15 cellular contexts compared by ENCODE assay signal in the genomic region with DNA sequence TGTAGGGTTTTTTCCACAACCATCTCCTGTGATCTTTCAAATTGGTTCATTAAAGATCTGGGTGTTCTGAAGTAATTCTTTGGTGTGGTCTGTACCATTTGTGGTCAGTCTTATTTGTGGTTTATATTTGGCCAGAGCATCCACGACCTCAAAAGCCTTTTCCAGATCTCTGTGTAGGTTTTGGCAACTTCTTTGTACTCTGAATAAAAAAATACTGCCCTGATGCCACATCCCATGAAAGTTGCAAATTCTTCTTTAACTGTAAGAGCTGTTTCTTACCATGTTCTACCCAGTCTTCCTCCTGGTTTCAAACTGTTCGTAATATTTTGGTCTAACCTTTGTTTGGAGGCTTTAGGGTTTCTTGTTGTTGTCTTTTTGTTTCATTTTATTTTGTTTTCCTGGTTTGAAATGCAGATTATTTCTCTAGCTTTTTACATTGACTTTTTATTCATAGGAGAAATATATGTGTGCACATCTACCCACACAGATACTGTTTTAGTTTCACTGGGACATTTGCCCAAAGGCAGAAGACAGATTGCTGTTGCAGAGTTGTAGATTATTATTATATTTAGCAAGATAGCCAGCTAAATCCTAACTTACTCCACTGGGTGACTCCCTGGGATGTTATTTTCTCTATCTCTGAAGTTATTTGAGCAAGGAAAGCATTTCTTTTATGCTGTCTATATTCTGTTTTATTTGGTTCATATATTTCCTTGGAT.
DNase-seq lines count a peak whose midpoint lies in the region; ATAC-seq, FAIRE-seq and TF ChIP-seq lines count a peak whose summit lies in the region.
"Had no signal": no experiment of that assay in that cellular context is flagged by ENCODE, and none has a peak within 500 bp of the region (broad histone marks: within the 10 kb centered on the region; RNA-seq: fewer than 3 reads in every experiment).

No MANE protein-coding gene starts in this region.

- peaks cover 0 to 34% (median 29%) of the 10 kb centered on the region in 4 donors for H3K36me3 ChIP-seq in stomach
- H3K36me3 ChIP-seq: prostate gland had no signal

- H3K27me3 ChIP-seq in stomach = no peaks in the 10 kb centered on the region
- H3K27me3 ChIP-seq: brain microvascular endothelial cell had no signal

- 29 to 49% (median 45%) methylated on average over 2 of the region's 2 CpGs for WGBS in stomach, 5 donors

- H3K27me3 Mint-ChIP-seq in activated CD8-positive, alpha-beta T cell treated with anti-CD3 and anti-CD28 coated beads for 36 hours = no peaks in the 10 kb centered on the region
- no peaks in the 10 kb centered on the region for H3K27me3 Mint-ChIP-seq in activated T-cell treated with anti-CD3 and anti-CD28 coated beads, Interleukin-2, amount 50 U/mL, for 24 hours

- TF ChIP-seq POLR2A in H54 (IDR thresholded peaks at IDR 0.05; ENCODE audit: low read depth, low read length) = no peak
- no peak for TF ChIP-seq POLR2A in stomach (IDR thresholded peaks at IDR 0.05)

- POLR2A ChIA-PET in activated CD8-positive, alpha-beta T cell treated with anti-CD3 and anti-CD28 coated beads for 36 hours (lab: Charles Lee) = interaction anchor here (1.3 to 1.4 kb wide), 2 partner anchors 10 to 11 kb away, joined by 3 to 6 read pairs; no protein-coding TSS in a partner anchor

- H3K4me3 ChIP-seq in fibroblast of mammary gland (ENCODE audit: control insufficient read depth, low read depth, low read length) (no peak overlapping the region), stomach (no peak overlapping the region)
- H3K4me3 ChIP-seq: prostate gland had no signal

- intact Hi-C loops in activated CD8-positive, alpha-beta T cell treated with anti-CD3 and anti-CD28 coated beads for 36 hours (cut with micrococcal nuclease) = no loop called here
- intact Hi-C loops in stomach (cut with DNase I; ENCODE audit: low total_unique reads) = no loop called here

- peak overlapping the region in 3 of 5 donors; percentile 4 to 38 (median 16) for H3K27ac ChIP-seq in stomach
- H3K27ac ChIP-seq: brain microvascular endothelial cell, prostate gland had no signal

- no peak for TF ChIP-seq CTCF in activated CD8-positive, alpha-beta T cell treated with anti-CD3 and anti-CD28 coated beads for 36 hours (IDR thresholded peaks at IDR 0.05)
- TF ChIP-seq CTCF in fibroblast of mammary gland (conservative IDR thresholded peaks at IDR 0.05; ENCODE audit: control insufficient read depth, insufficient read depth, low read depth, low read length) (no peak), stomach (IDR thresholded peaks at IDR 0.05) (no peak)

- peak; percentile 77 for FAIRE-seq in H54 (lab: Jason Lieb, UNC)
- FAIRE-seq: G401.6 had no signal

- no peak for TF ChIP-seq EP300 in stomach (IDR thresholded peaks at IDR 0.05)

- no peak for ATAC-seq in activated CD8-positive, alpha-beta T cell treated with anti-CD3 and anti-CD28 coated beads for 36 hours
- no peak for ATAC-seq in HG02885 (IDR thresholded peaks at IDR 0.05; ENCODE audit: poor library complexity, unreplicated experiment)
- no peak for ATAC-seq in HG03378 (IDR thresholded peaks at IDR 0.05; ENCODE audit: unreplicated experiment)

- H3K9me3 Mint-ChIP-seq in activated CD8-positive, alpha-beta T cell treated with anti-CD3 and anti-CD28 coated beads for 36 hours = no peaks in the 10 kb centered on the region
- no peaks in the 10 kb centered on the region for H3K9me3 Mint-ChIP-seq in activated T-cell treated with anti-CD3 and anti-CD28 coated beads, Interleukin-2, amount 50 U/mL, for 24 hours
- H3K9me3 Mint-ChIP-seq: H9; T-helper 2 cell treated with Interferon-gamma antibody and Interleukin-4, amounts not matched to agents 5 μg/mL and 100 μg/mL, for 36 hours had no signal

- H3K4me3 Mint-ChIP-seq in activated CD8-positive, alpha-beta T cell treated with anti-CD3 and anti-CD28 coated beads for 36 hours = no peak overlapping the region
- no peak overlapping the region for H3K4me3 Mint-ChIP-seq in activated T-cell treated with anti-CD3 and anti-CD28 coated beads, Interleukin-2, amount 50 U/mL, for 24 hours
- H3K4me3 Mint-ChIP-seq: H9; T-helper 2 cell treated with Interferon-gamma antibody and Interleukin-4, amounts not matched to agents 5 μg/mL and 100 μg/mL, for 36 hours had no signal

- H3K36me3 Mint-ChIP-seq in activated CD8-positive, alpha-beta T cell treated with anti-CD3 and anti-CD28 coated beads for 36 hours (ENCODE audit: low read depth) = peaks cover 17% of the 10 kb centered on the region
- H3K36me3 Mint-ChIP-seq in activated T-cell treated with anti-CD3 and anti-CD28 coated beads, Interleukin-2, amount 50 U/mL, for 24 hours (ENCODE audit: low read depth) = peaks cover 67% of the 10 kb centered on the region

- no peak for DNase-seq in H54 (ENCODE audit: insufficient read length, low spot score)
- no peak for DNase-seq in activated CD8-positive, alpha-beta T cell treated with anti-CD3 and anti-CD28 coated beads for 36 hours
- peak; percentile 56 for DNase-seq in fibroblast of mammary gland (ENCODE audit: low read depth)
- no peak for DNase-seq in stomach
- DNase-seq in activated T-cell treated with anti-CD3 and anti-CD28 coated beads, Interleukin-2, amount 50 U/mL, for 24 hours = no peak
- DNase-seq: activated T-cell treated with anti-CD3 and anti-CD28 coated beads, Interleukin-2, amount 50 U/mL, for 48 hours; brain microvascular endothelial cell; H9; NCI-H1694; stimulated activated CD4-positive, alpha-beta T cell treated with anti-CD3 and anti-CD28 coated beads, Interleukin-1b, Interleukin-23, amount 100 ng/mL, for 48 hours had no signal

- peak overlapping the region; percentile 52 for H3K27ac Mint-ChIP-seq in activated CD8-positive, alpha-beta T cell treated with anti-CD3 and anti-CD28 coated beads for 36 hours
- no peak overlapping the region for H3K27ac Mint-ChIP-seq in activated T-cell treated with anti-CD3 and anti-CD28 coated beads, Interleukin-2, amount 50 U/mL, for 24 hours
- H3K27ac Mint-ChIP-seq: H9; T-helper 2 cell treated with Interferon-gamma antibody and Interleukin-4, amounts not matched to agents 5 μg/mL and 100 μg/mL, for 36 hours had no signal

- CTCF ChIA-PET in activated CD8-positive, alpha-beta T cell treated with anti-CD3 and anti-CD28 coated beads for 36 hours (lab: Charles Lee) = interaction anchor here (4.6 kb wide), 1 partner anchor 11 kb away, joined by 14 read pairs; no protein-coding TSS in a partner anchor

- H3K4me1 Mint-ChIP-seq in activated CD8-positive, alpha-beta T cell treated with anti-CD3 and anti-CD28 coated beads for 36 hours (ENCODE audit: low read depth) = peaks cover 18% of the 10 kb centered on the region
- peaks cover 17% of the 10 kb centered on the region for H3K4me1 Mint-ChIP-seq in activated T-cell treated with anti-CD3 and anti-CD28 coated beads, Interleukin-2, amount 50 U/mL, for 24 hours (ENCODE audit: low read depth)
- H3K4me1 Mint-ChIP-seq: H9 had no signal

- no peaks in the 10 kb centered on the region for H3K9me3 ChIP-seq in stomach
- H3K9me3 ChIP-seq: prostate gland had no signal

- peaks cover 0 to 30% (median 22%) of the 10 kb centered on the region in 4 donors for H3K4me1 ChIP-seq in stomach
